Comparison of ENCODE assay signal across 9 cellular contexts in genomic region chr20:50756447-50756846, GRCh38.
"Had no signal": no experiment of that assay in that cellular context is flagged by ENCODE, and none has a peak within 500 bp of the region (broad histone marks: within the 10 kb centered on the region; RNA-seq: fewer than 3 reads in every experiment).

No MANE protein-coding gene starts in this region.

- H3K4me3 Mint-ChIP-seq: IgD-negative memory B cell had no signal

- H3K36me3 Mint-ChIP-seq: IgD-negative memory B cell had no signal

- H3K9me3 ChIP-seq: HAP-1 had no signal

- FAIRE-seq: HepG2 had no signal

- H3K27ac Mint-ChIP-seq: IgD-negative memory B cell had no signal

- DNase-seq: GOT3, H7, Kasumi-1, KG1 had no signal

- H3K4me3 ChIP-seq: HAP-1 had no signal

- H3K27me3 Mint-ChIP-seq: IgD-negative memory B cell had no signal

- ATAC-seq: HCT116, HepG2 had no signal

- H3K4me1 Mint-ChIP-seq: IgD-negative memory B cell had no signal

- H3K9me3 Mint-ChIP-seq: IgD-negative memory B cell had no signal

- H3K36me3 ChIP-seq: HAP-1 had no signal

- H3K27ac ChIP-seq: HL-60 had no signal

- H3K4me1 ChIP-seq: HAP-1 had no signal
